Comparison of ENCODE assay signal across 8 cellular contexts in the genomic region with DNA sequence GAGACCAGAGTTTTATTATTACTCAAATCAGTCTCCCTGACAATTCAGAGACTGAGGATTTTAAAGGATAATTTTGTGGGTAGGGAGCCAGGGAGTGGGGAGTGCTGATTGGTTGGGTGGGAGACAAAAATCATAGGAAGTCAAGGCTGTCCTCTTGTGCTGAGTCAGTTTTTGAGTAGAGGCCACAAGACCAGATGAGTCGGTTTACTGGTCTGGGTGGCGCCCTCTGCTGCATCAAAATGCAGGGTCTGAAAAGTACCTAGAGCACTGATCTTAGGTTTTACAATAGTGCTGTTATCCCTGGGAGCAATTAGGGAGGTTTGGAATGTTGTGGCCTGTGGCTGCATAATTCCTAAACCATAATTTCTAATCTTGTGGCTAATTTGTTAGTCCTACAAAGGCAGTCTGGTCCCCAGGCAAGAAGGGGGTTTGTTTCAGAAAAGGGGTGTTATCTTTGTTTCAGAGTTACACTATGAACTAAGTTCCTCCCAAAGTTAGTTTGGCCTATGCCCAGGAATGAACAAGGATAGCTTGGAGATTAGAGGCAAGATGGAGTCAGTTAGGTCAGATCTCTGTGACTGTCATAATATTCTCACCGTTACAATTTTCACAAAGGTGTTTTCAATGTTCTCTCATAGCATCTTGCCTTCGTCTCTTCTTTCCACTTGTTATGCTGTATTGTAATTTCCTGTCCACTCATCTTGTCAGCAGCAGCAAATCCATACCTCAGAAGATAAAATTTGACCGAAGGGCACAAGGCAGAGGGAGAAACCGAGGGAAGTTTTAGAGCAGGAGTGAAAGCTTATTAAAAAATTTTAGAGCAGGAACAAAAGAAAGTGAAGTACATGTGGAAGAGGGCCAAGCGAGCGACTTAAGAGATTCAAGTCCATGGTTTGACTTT.
DNase-seq lines count a peak whose midpoint lies in the region; ATAC-seq, FAIRE-seq and TF ChIP-seq lines count a peak whose summit lies in the region.

No MANE protein-coding gene starts in this region.

- no peaks in the 10 kb centered on the region for H3K27me3 Mint-ChIP-seq in dendritic cell treated with granulocyte-macrophage colony-stimulating factor and Interleukin-4, amounts not matched to agents 40 ng/mL and 50 ng/mL, for 4 days

- H3K4me3 Mint-ChIP-seq in dendritic cell treated with granulocyte-macrophage colony-stimulating factor and Interleukin-4, amounts not matched to agents 40 ng/mL and 50 ng/mL, for 4 days = no peak overlapping the region

- H3K27ac ChIP-seq in DND-41 (ENCODE audit: low read length) = peak overlapping the region; percentile 95

- no peak for TF ChIP-seq POLR2A in H54 (IDR thresholded peaks at IDR 0.05; ENCODE audit: low read depth, low read length)

- peak overlapping the region; percentile 56 for H3K9ac ChIP-seq in DND-41 (ENCODE audit: low read depth, low read length)

- peak overlapping the region; percentile 64 for H2AFZ ChIP-seq in DND-41 (ENCODE audit: low read depth, low read length)

- H4K20me1 ChIP-seq in DND-41 (ENCODE audit: insufficient read depth, low read length) = no peaks in the 10 kb centered on the region

- ATAC-seq in DND-41 (ENCODE audit: insufficient read depth, low read depth) (peak; percentile 56), HG03520 (IDR thresholded peaks at IDR 0.05; ENCODE audit: unreplicated experiment) (no peak)

- no peak for FAIRE-seq in H54 (lab: Jason Lieb, UNC)

- H3K9me3 ChIP-seq in DND-41 (ENCODE audit: insufficient read depth, low read length, severe bottlenecking) = no peaks in the 10 kb centered on the region

- DNase-seq in DND-41 (peak; percentile 81), H54 (ENCODE audit: insufficient read length, low spot score) (peak; percentile 38), NCI-H1694 treated with DMSO at 0.1 percent for 48 hours (lab: John Stamatoyannopoulos, UW) (peak; percentile 18), medulla oblongata (ENCODE audit: extremely low spot score) (peak; percentile 21)
- DNase-seq in activated CD4-positive, alpha-beta T cell treated with anti-CD3 and anti-CD28 coated beads for 1 hour = peak; percentile 29
- peak; percentile 13 to 25 for DNase-seq in stimulated activated CD8-positive, alpha-beta memory T cell treated with anti-CD3 and anti-CD28 coated beads, Interleukin-7, amount 100 ng/mL, for 1 hour (ENCODE audit: low read depth in 2 of 2)

- H3K4me2 ChIP-seq in DND-41 (ENCODE audit: insufficient read depth, low read length) = peak overlapping the region; percentile 57

- H3K4me1 ChIP-seq in DND-41 (ENCODE audit: insufficient read depth, low read length) = peaks cover 42% of the 10 kb centered on the region

- no peaks in the 10 kb centered on the region for H3K9me3 Mint-ChIP-seq in dendritic cell treated with granulocyte-macrophage colony-stimulating factor and Interleukin-4, amounts not matched to agents 40 ng/mL and 50 ng/mL, for 4 days

- intact Hi-C loops in dendritic cell treated with granulocyte-macrophage colony-stimulating factor and Interleukin-4, amounts not matched to agents 40 ng/mL and 50 ng/mL, for 4 days (cut with micrococcal nuclease) = no loop called here

- peak overlapping the region in 1 of 2 experiments; percentile 28; a peak in 1 of 4 replicates for H3K4me3 ChIP-seq in DND-41 (ENCODE audit: low read depth in 1 of 2, low read length in 2 of 2)

- H3K36me3 Mint-ChIP-seq in dendritic cell treated with granulocyte-macrophage colony-stimulating factor and Interleukin-4, amounts not matched to agents 40 ng/mL and 50 ng/mL, for 4 days (ENCODE audit: low read depth) = no peaks in the 10 kb centered on the region

- TF ChIP-seq CTCF in DND-41 (IDR thresholded peaks at IDR 0.05; ENCODE audit: borderline replicate concordance, extremely low read depth, low read length, poor library complexity, severe bottlenecking) = peak; percentile 85

- no peaks in the 10 kb centered on the region for H3K27me3 ChIP-seq in DND-41 (ENCODE audit: insufficient read depth, low read length, poor library complexity)

- no peaks in the 10 kb centered on the region for H3K36me3 ChIP-seq in DND-41 (ENCODE audit: insufficient read depth, low read length)

- H3K4me1 Mint-ChIP-seq in dendritic cell treated with granulocyte-macrophage colony-stimulating factor and Interleukin-4, amounts not matched to agents 40 ng/mL and 50 ng/mL, for 4 days (ENCODE audit: low read depth) = peaks cover 34% of the 10 kb centered on the region

- H3K79me2 ChIP-seq in DND-41 (ENCODE audit: insufficient read depth, low read length) = no peaks in the 10 kb centered on the region

- H3K27ac Mint-ChIP-seq in dendritic cell treated with granulocyte-macrophage colony-stimulating factor and Interleukin-4, amounts not matched to agents 40 ng/mL and 50 ng/mL, for 4 days = peak overlapping the region; percentile 5

Comparison
In these comparisons a context has a peak if more than half of its experiments do, and no peak if none do; other contexts are left out.
1. DNase-seq: peak in every context shown above with its lines; median percentile 81 in DND-41; 38 in H54; 29 in activated CD4-positive, alpha-beta T cell treated with anti-CD3 and anti-CD28 coated beads for 1 hour; 21 in medulla oblongata; 19 in stimulated activated CD8-positive, alpha-beta memory T cell treated with anti-CD3 and anti-CD28 coated beads, Interleukin-7, amount 100 ng/mL, for 1 hour; 18 in NCI-H1694 treated with DMSO at 0.1 percent for 48 hours.